In the genomic region with DNA sequence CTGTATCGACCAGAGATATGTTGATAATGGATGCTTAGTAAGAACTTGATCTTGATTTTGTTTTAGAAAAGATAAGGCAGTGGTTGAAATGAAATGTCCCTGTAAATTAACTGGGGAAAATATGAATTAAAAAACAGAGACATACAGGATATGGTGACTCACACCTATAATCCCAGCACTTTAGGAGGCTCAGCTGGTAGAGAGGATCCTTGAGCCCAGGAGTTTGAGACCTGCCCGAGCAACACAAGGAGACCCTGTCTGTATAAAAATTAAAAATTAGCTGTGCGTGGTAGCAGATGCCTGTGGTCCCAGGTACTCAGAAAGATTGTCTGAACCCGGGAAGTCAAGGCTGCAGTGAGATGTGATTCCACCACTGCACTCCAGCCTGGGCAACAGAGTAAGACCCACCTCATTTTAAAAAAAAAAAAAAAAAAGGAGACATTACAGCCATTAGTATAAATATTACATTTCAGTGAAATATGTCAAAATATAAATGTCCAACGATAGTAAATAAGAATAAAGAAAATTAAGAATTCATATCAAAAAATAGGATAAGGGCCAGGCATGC, we compare ENCODE assay signal across 9 cellular contexts. TPM values are rescaled to one million over a fixed set of nuclear protein-coding genes. Genes with fewer than 3 reads are reported as not detected.
DNase-seq lines count a peak whose midpoint lies in the region; ATAC-seq, FAIRE-seq and TF ChIP-seq lines count a peak whose summit lies in the region.
"Had no signal": no experiment of that assay in that cellular context is flagged by ENCODE, and none has a peak within 500 bp of the region (broad histone marks: within the 10 kb centered on the region; RNA-seq: fewer than 3 reads in every experiment).

No MANE protein-coding gene starts in this region.

- in situ Hi-C loops in GM13976 (cut with MboI; ENCODE audit: low sequenced_read_pairs, unreplicated experiment) = no loop called here

- BruUV-seq in PC-9 (replicated peaks; lab: Mats Ljungman, UMichigan) = no TSS peak

- 66 to 77% (median 70%) methylated on average over 5 of the region's 5 CpGs for WGBS in psoas muscle, 3 donors

- H3K4me1 ChIP-seq in PC-9 (replicated peaks; ENCODE audit: insufficient read depth) (peaks cover 40% of the 10 kb centered on the region), psoas muscle (peaks cover 62% of the 10 kb centered on the region)
- peaks cover 9% of the 10 kb centered on the region for H3K4me1 ChIP-seq in effector memory CD4-positive, alpha-beta T cell (ENCODE audit: control insufficient read depth, insufficient read depth, low read length, poor library complexity, severe bottlenecking)

- CTCF ChIA-PET in PC-9 (lab: Charles Lee) = no interaction called here

- H3K4me3 ChIP-seq in PC-9 (peak overlapping the region; percentile 17; the same call in 1 of the 2 replicates), psoas muscle (peak overlapping the region; percentile 96)
- peak overlapping the region; percentile 16 for H3K4me3 ChIP-seq in effector memory CD4-positive, alpha-beta T cell (ENCODE audit: insufficient read depth, low read depth, low read length, poor library complexity, severe bottlenecking)

- peaks cover 12% of the 10 kb centered on the region; the same call in 1 of the 2 replicates for H3F3A ChIP-seq in PC-9 (ENCODE audit: insufficient read depth, low read depth)

- H3K27ac ChIP-seq in PC-9 (peak overlapping the region; percentile 30), psoas muscle (peak overlapping the region; percentile 98)
- no peak overlapping the region for H3K27ac ChIP-seq in effector memory CD4-positive, alpha-beta T cell (ENCODE audit: insufficient read depth, low read length, poor library complexity, severe bottlenecking)

- FAIRE-seq in frontal cortex (lab: Jason Lieb, UNC) = no peak

- H3K36me3 ChIP-seq in PC-9 (ENCODE audit: low read depth) (no peaks in the 10 kb centered on the region), psoas muscle (ENCODE audit: insufficient read depth in 1 of 2, low read depth in 1 of 2) (no peaks in the 10 kb centered on the region)
- no peaks in the 10 kb centered on the region for H3K36me3 ChIP-seq in effector memory CD4-positive, alpha-beta T cell (ENCODE audit: control insufficient read depth, insufficient read depth, low read length)

- DNase-seq in Daoy (ENCODE audit: low read depth) (peak; percentile 60), PC-9 (peak in 1 of 2 experiments; percentile 44), psoas muscle (no peak), GM13976 (ENCODE audit: low spot score) (no peak), frontal cortex (ENCODE audit: low spot score in 2 of 2) (no peak), GF-D8 (lab: John Stamatoyannopoulos, UW) (no peak)
- DNase-seq in effector memory CD4-positive, alpha-beta T cell = no peak
- DNase-seq in stimulated activated CD4-positive, alpha-beta T cell treated with anti-CD3 and anti-CD28 coated beads, Interleukin-4, amount 100 ng/mL, for 1 hour = no peak
- DNase-seq: NCI-H446 had no signal

- H3K9me3 ChIP-seq in PC-9 (ENCODE audit: insufficient read depth, low read depth) (peaks cover 5% of the 10 kb centered on the region; the same call in 1 of the 2 replicates), psoas muscle (no peaks in the 10 kb centered on the region)
- H3K9me3 ChIP-seq in effector memory CD4-positive, alpha-beta T cell (ENCODE audit: control insufficient read depth, low read length) = no peaks in the 10 kb centered on the region

- H3K4me2 ChIP-seq in PC-9 = peak overlapping the region; percentile 97

- H2AFZ ChIP-seq in PC-9 = no peak overlapping the region

- intact Hi-C loops in PC-9 (cut with micrococcal nuclease; ENCODE audit: unreplicated experiment) = no loop called here
- intact Hi-C loops in psoas muscle (cut with DNase I) = loop anchor here in 1 of 2 donors (10.0 kb wide), 1 partner anchor 50 kb away; no protein-coding TSS in a partner anchor

- TF ChIP-seq CTCF in PC-9 (conservative IDR thresholded peaks at IDR 0.05) (no peak), psoas muscle (IDR thresholded peaks at IDR 0.05) (no peak), GM13976 (IDR thresholded peaks at IDR 0.05; ENCODE audit: borderline replicate concordance, control extremely low read depth, extremely low read depth, insufficient read depth, missing control alignments) (no peak)

- no peaks in the 10 kb centered on the region for H3K9me2 ChIP-seq in PC-9 (ENCODE audit: insufficient read depth)

- H3K27me3 ChIP-seq in PC-9 (ENCODE audit: insufficient read depth, low read depth) (no peaks in the 10 kb centered on the region), psoas muscle (ENCODE audit: insufficient read depth in 3 of 3, low read length in 2 of 3) (no peaks in the 10 kb centered on the region)
- H3K27me3 ChIP-seq in effector memory CD4-positive, alpha-beta T cell (replicated peaks; ENCODE audit: control insufficient read depth, insufficient read depth, low read length, poor library complexity, severe bottlenecking) = no peaks in the 10 kb centered on the region

- POLR2A ChIA-PET in PC-9 (lab: Charles Lee; ENCODE audit: unreplicated experiment) = no interaction called here

- H4K20me1 ChIP-seq in PC-9 (ENCODE audit: insufficient read depth) = peaks cover 79% of the 10 kb centered on the region

- ATAC-seq in psoas muscle = no peak

- H3K79me2 ChIP-seq in PC-9 (ENCODE audit: low read depth) = peaks cover 94% of the 10 kb centered on the region

RNA-seq across cellular contexts. Expression of a gene that starts 4.6 kb away (rescaled TPM):
- 147 and 151 TPM in 2 replicates for total RNA-seq in Daoy (2014; rRNA removed; shearing (Covaris generic))
- total RNA-seq in PC-9 (2021) (92.3 and 116 TPM in 2 replicates), psoas muscle (100 to 1,000 TPM in 3 of 4 donors, 10 to 100 TPM in 1; 79.8 to 123 (median 115) TPM), frontal cortex (1,205 TPM)
- polyA plus RNA-seq in psoas muscle = 10 to 100 TPM; 42.0 to 89.1 (median 60.9) TPM

Comparison
In these comparisons a context has a peak if more than half of its experiments do, and no peak if none do; other contexts are left out.
1. H3K4me3 ChIP-seq: peak in every context shown above with its lines; median percentile 96 in psoas muscle; 17 in PC-9; 16 in effector memory CD4-positive, alpha-beta T cell.